ENCODE assay signal across 6 cellular contexts in the genomic region with DNA sequence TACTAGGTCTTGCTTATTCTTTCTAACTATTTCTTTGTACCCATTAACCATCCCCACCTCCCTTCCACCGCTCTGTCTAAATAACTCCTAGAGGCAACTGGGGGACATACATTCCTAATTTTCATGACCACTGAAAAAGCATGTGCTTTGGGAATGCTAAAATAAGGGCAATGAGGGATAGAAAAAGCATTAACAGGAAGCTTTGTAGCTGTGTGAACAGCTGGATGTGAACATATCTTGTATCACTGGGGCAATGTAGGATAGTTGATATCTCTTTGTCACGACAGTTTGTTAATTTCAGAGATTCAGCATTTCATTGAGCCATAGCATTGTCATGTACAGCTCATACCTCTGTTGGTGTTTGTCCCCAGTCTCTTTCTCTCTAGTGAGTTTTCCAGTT.
"Had no signal": no experiment of that assay in that cellular context is flagged by ENCODE, and none has a peak within 500 bp of the region (broad histone marks: within the 10 kb centered on the region; RNA-seq: fewer than 3 reads in every experiment).

No MANE protein-coding gene starts in this region.

- H3K36me3 ChIP-seq: HAP-1 had no signal

- DNase-seq: GM23248, GOT3, H7, HFFc6 had no signal

- H3K4me1 ChIP-seq: HAP-1 had no signal

- H3K9me3 ChIP-seq: HAP-1 had no signal

- H3K27ac ChIP-seq: GM23248, HL-60 had no signal

- H2AFZ ChIP-seq: GM23248 had no signal

- H3K4me3 ChIP-seq: GM23248, HAP-1 had no signal
